ENCODE assay signal across 26 cellular contexts in the genomic region with DNA sequence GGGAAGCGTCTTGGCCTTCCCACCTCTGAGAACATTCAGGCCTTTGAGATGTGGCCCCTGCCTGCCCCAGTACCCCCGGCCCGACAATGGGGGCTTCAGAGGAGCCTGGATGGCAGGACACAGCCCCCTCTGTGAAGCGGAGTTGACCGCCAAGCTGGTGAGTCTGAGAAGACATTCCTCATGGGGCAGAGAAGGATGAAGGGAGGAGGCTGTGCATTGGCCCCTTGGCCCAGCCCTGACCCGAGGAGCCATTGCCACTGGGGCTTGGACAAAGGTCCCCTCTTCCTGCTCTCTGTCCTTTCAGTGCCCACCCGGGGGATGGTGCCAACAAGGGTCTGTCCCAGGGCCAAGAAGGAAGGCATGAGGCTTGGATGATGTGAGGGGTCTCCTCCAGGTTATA.
"Had no signal": no experiment of that assay in that cellular context is flagged by ENCODE, and none has a peak within 500 bp of the region (broad histone marks: within the 10 kb centered on the region; RNA-seq: fewer than 3 reads in every experiment).

No MANE protein-coding gene starts in this region.

- H3K9me3 ChIP-seq: left lung, lower lobe of right lung, pancreas, prostate gland, spleen, tibial nerve, uterus had no signal

- H3K27me3 ChIP-seq: neural progenitor cell, pancreas, tibial nerve, uterus had no signal

- H3K27ac ChIP-seq: left lung, lower lobe of right lung, neural progenitor cell, pancreas, prostate gland, spleen, tibial nerve, uterus had no signal

- H3K4me1 ChIP-seq: left lung, lower lobe of right lung, pancreas, prostate gland, uterus had no signal

- FAIRE-seq: keratinocyte, pancreas, small intestine had no signal

- H3K9ac ChIP-seq: neural progenitor cell had no signal

- H3K4me3 ChIP-seq: left lung, lower lobe of right lung, neural progenitor cell, pancreas, prostate gland, spleen, tibial nerve, uterus had no signal

- ATAC-seq: left colon; left lung; lower lobe of right lung; natural killer cell; pancreas; right cardiac atrium; sciatic nerve; stimulated activated memory B cell treated with anti-CD40 and anti-IgM and Interleukin-4, amounts not matched to agents 10 μg/mL and 1 μg/mL and 100 μg/mL, for 72 hours; stimulated activated naive CD8-positive, alpha-beta T cell treated with anti-CD3 and anti-CD28 coated beads, Interleukin-15, amount 100 ng/mL, for 72 hours had no signal

- DNase-seq: hippocampal formation; left colon; left lung; lower lobe of right lung; mammary epithelial cell; mesenchymal stem cell; naive B cell; natural killer cell; nephron progenitor cell; posterior cingulate gyrus; retina; right cardiac atrium; small intestine; spleen; stimulated activated CD4-positive, alpha-beta T cell treated with anti-CD3 and anti-CD28 coated beads, Interleukin-4, amount 100 ng/mL, for 24 hours; stimulated activated naive CD4-positive, alpha-beta T cell treated with Interleukin-2 at 50 U/mL for 16 hours; stimulated activated naive CD8-positive, alpha-beta T cell treated with anti-CD3 and anti-CD28 coated beads, Interleukin-15, amount 100 ng/mL, for 72 hours; substantia nigra; uterus had no signal

- H3K36me3 ChIP-seq: left lung, lower lobe of right lung, neural progenitor cell, pancreas, prostate gland, spleen, tibial nerve, uterus had no signal
